Comparison of ENCODE assay signal across 15 cellular contexts in genomic region chr7:135333196-135333595, GRCh38.
DNase-seq lines count a peak whose midpoint lies in the region; ATAC-seq and TF ChIP-seq lines count a peak whose summit lies in the region.
"Had no signal": no experiment of that assay in that cellular context is flagged by ENCODE, and none has a peak within 500 bp of the region (broad histone marks: within the 10 kb centered on the region; RNA-seq: fewer than 3 reads in every experiment).

No MANE protein-coding gene starts in this region.

- in situ Hi-C loops in Caki2 (cut with HindIII; ENCODE audit: low pct_unique_long_range_greater_than_20kb, low sequenced_read_pairs), result no loop called here

- intact Hi-C loops in posterior cingulate gyrus (cut with DNase I), result loop anchor here (10.0 kb wide), 1 partner anchor 48 kb away; no protein-coding TSS in a partner anchor

- ATAC-seq in HG03135 (IDR thresholded peaks at IDR 0.05; ENCODE audit: unreplicated experiment), result no peak
- ATAC-seq: naive thymus-derived CD8-positive, alpha-beta T cell; upper lobe of right lung had no signal

- TF ChIP-seq CTCF in fibroblast of pulmonary artery (IDR thresholded peaks at IDR 0.05; ENCODE audit: low read length, missing control alignments), result no peak

- no peak overlapping the region for H3K4me3 ChIP-seq in fibroblast of pulmonary artery (replicated peaks; ENCODE audit: low read depth, low read length)
- H3K4me3 ChIP-seq: BLaER1, prostate gland, upper lobe of right lung had no signal

- DNase-seq in Caki2 (ENCODE audit: low read depth) (peak; percentile 50), Daoy (ENCODE audit: low read depth) (peak; percentile 33), RKO (ENCODE audit: low spot score) (peak; percentile 61), fibroblast of pulmonary artery (ENCODE audit: low read depth) (peak; percentile 22), middle frontal gyrus (ENCODE audit: extremely low spot score, low spot score) (no peak), GF-D8 (lab: John Stamatoyannopoulos, UW) (no peak), posterior cingulate gyrus (no peak)
- DNase-seq: activated CD8-positive, alpha-beta memory T cell treated with anti-CD3 and anti-CD28 coated beads, Interleukin-2, amount 50 U/mL, for 4 hours; naive thymus-derived CD8-positive, alpha-beta T cell; Right ventricle myocardium superior; stimulated activated naive B cell treated with anti-CD40 and anti-IgM and Interleukin-4, amounts not matched to agents 10 μg/mL and 1 μg/mL and 100 μg/mL, for 72 hours; upper lobe of right lung had no signal

Comparison
In these comparisons a context has a peak if more than half of its experiments do, and no peak if none do; other contexts are left out.
1. DNase-seq: peak in Caki2 (single experiment), Daoy (single experiment), RKO (single experiment) and fibroblast of pulmonary artery (single experiment); none in middle frontal gyrus (single experiment), GF-D8 (single experiment) and posterior cingulate gyrus (0 of 10).